In the genomic region with DNA sequence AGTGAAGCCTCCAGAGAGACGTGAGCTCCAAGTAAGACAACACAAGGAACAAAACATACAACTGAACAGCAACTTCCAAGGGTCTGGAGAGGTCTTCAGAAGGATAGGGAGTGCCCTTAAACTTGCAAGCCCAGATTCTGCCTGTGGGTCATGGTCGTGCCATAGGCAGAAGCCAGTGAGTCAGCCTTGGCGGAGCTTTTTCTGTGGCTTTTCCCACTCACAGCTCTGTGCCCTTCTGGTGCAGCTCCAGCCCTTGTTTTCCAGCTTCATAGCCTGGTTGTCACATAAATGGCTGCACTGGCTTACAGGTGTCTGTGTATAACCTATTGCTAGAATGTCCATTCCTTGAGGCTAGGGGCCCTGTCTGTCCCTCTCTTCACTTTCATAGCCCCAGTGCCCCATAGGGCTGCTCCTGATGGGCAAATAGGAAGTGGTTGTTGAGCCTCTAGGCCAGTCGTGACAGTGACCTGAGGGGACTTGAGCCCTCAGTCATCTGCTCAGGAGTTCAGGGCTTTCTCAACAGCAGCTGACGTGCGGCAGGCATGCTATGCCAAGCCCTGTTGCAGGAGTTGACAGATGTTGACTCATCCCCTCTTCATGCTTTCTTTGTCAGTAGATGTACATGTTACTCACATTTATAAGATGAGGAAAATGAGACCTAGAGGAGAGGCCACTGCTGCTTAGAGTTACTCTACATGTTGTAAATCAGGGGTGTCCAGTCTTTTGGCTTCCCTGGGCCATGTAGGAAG, we compare ENCODE assay signal across 10 cellular contexts. TPM values are rescaled to one million over a fixed set of nuclear protein-coding genes. Genes with fewer than 3 reads are reported as not detected.
DNase-seq lines count a peak whose midpoint lies in the region; ATAC-seq and TF ChIP-seq lines count a peak whose summit lies in the region.
"Had no signal": no experiment of that assay in that cellular context is flagged by ENCODE, and none has a peak within 500 bp of the region (broad histone marks: within the 10 kb centered on the region; RNA-seq: fewer than 3 reads in every experiment).

No MANE protein-coding gene starts in this region.

- no peak overlapping the region for H3K4me3 ChIP-seq in RWPE2 (ENCODE audit: severe bottlenecking)
- no peak overlapping the region for H3K4me3 ChIP-seq in skeletal muscle tissue (ENCODE audit: low read length in 3 of 3)
- H3K4me3 ChIP-seq: right lobe of liver had no signal

- peak overlapping the region in 1 of 3 donors; percentile 16 for H3K9ac ChIP-seq in skeletal muscle tissue (ENCODE audit: low read depth in 1 of 3, low read length in 3 of 3)

- ATAC-seq in RWPE2 (ENCODE audit: low read depth) (peak; percentile 93), HG02623 (IDR thresholded peaks at IDR 0.05; ENCODE audit: unreplicated experiment) (no peak), HG03520 (IDR thresholded peaks at IDR 0.05; ENCODE audit: unreplicated experiment) (no peak)

- H3K27ac ChIP-seq in RWPE2 (ENCODE audit: poor library complexity, severe bottlenecking), result peak overlapping the region; percentile 98
- H3K27ac ChIP-seq in skeletal muscle tissue (ENCODE audit: low read depth, low read length), result peak overlapping the region; percentile 36
- H3K27ac ChIP-seq: right lobe of liver had no signal

- peak; percentile 36 for DNase-seq in activated CD4-positive, alpha-beta T cell treated with anti-CD3 and anti-CD28 coated beads for 48 hours
- DNase-seq in activated CD4-positive, alpha-beta T cell treated with anti-CD3 and anti-CD28 coated beads for 1 hour, result no peak
- DNase-seq in RWPE2 (ENCODE audit: low spot score) (peak; percentile 74), fibroblast of peridontal ligament (ENCODE audit: extremely low read depth) (peak; percentile 87), COLO668 (lab: John Stamatoyannopoulos, UW; ENCODE audit: unreplicated experiment) (no peak)
- DNase-seq: NCI-H1105 had no signal

- H3K9me3 ChIP-seq in RWPE2 (ENCODE audit: severe bottlenecking) (peaks cover 3% of the 10 kb centered on the region), skeletal muscle tissue (ENCODE audit: control insufficient read depth in 3 of 3, low read length in 3 of 3) (no peaks in the 10 kb centered on the region)
- H3K9me3 ChIP-seq: right lobe of liver had no signal

- TF ChIP-seq CTCF in RWPE2 (IDR thresholded peaks at IDR 0.05; ENCODE audit: poor library complexity, severe bottlenecking), result no peak

- H3K27me3 ChIP-seq in RWPE2 (ENCODE audit: insufficient read depth, poor library complexity, severe bottlenecking), result no peaks in the 10 kb centered on the region
- H3K27me3 ChIP-seq in skeletal muscle tissue (ENCODE audit: control insufficient read depth in 3 of 3, insufficient read depth in 3 of 3, low read length in 3 of 3), result no peaks in the 10 kb centered on the region
- H3K27me3 ChIP-seq: right lobe of liver had no signal

- H3K36me3 ChIP-seq in RWPE2 (ENCODE audit: low read depth) (peaks cover 64% of the 10 kb centered on the region), skeletal muscle tissue (ENCODE audit: control insufficient read depth in 3 of 3, insufficient read depth in 3 of 3, low read length in 3 of 3) (peaks cover 8 to 11% (median 10%) of the 10 kb centered on the region in 3 donors)

- H3K4me1 ChIP-seq in RWPE2 (ENCODE audit: insufficient read depth, poor library complexity, severe bottlenecking) (peaks cover 57% of the 10 kb centered on the region), skeletal muscle tissue (ENCODE audit: control insufficient read depth in 3 of 3, insufficient read depth in 3 of 3, low read length in 3 of 3) (peaks cover 24 to 37% (median 30%) of the 10 kb centered on the region in 3 donors)

RNA-seq across cellular contexts. Expression of a gene that starts 7.4 kb away (rescaled TPM):
- 16.7 TPM for total RNA-seq in skeletal muscle tissue

RNA-seq across cellular contexts. Expression of a gene that starts 19.2 kb away (rescaled TPM):
- total RNA-seq in skeletal muscle tissue, result 35.5 TPM

Comparison
In these comparisons a context has a peak if more than half of its experiments do, and no peak if none do; other contexts are left out.
1. DNase-seq: peak in activated CD4-positive, alpha-beta T cell treated with anti-CD3 and anti-CD28 coated beads for 48 hours (single experiment), RWPE2 (single experiment) and fibroblast of peridontal ligament (single experiment); none in activated CD4-positive, alpha-beta T cell treated with anti-CD3 and anti-CD28 coated beads for 1 hour (single experiment) and COLO668 (single experiment).